14 cellular contexts compared by ENCODE assay signal in genomic region chrX:115362334-115363095, GRCh38.
DNase-seq lines count a peak whose midpoint lies in the region; ATAC-seq, FAIRE-seq and TF ChIP-seq lines count a peak whose summit lies in the region.
"Had no signal": no experiment of that assay in that cellular context is flagged by ENCODE, and none has a peak within 500 bp of the region (broad histone marks: within the 10 kb centered on the region; RNA-seq: fewer than 3 reads in every experiment).

No MANE protein-coding gene starts in this region.

- H3K27ac ChIP-seq in WERI-Rb-1 (no peak overlapping the region), left lung (no peak overlapping the region), stomach (no peak overlapping the region), HepG2 (ENCODE audit: extremely low read length, insufficient read depth, low read length) (no peak overlapping the region)
- H3K27ac ChIP-seq: upper lobe of right lung had no signal

- in situ Hi-C loops in HepG2 (cut with HindIII; ENCODE audit: extremely low pct_ligation_motif_present, low pct_unique_long_range_greater_than_20kb) = no loop called here

- TF ChIP-seq POLR2A in stomach (IDR thresholded peaks at IDR 0.05) (no peak), HepG2 (IDR thresholded peaks at IDR 0.05; ENCODE audit: insufficient read depth in 1 of 2, low read depth in 2 of 2, low read length in 2 of 2) (no peak)

- no peak overlapping the region for H2AFZ ChIP-seq in HepG2 (ENCODE audit: low read length)

- intact Hi-C loops in left lung (cut with DNase I) (no loop called here), stomach (cut with DNase I; ENCODE audit: low total_unique reads) (no loop called here), HepG2 (cut with micrococcal nuclease; ENCODE audit: unreplicated experiment) (no loop called here)

- 70 to 84% (median 78%) methylated on average over 18 of the region's 18 CpGs for WGBS in stomach, 5 donors
- WGBS in HepG2 (ENCODE audit: low lambda C conversion rate) = 89% methylated on average over 9 of the region's 18 CpGs

- H3K36me3 ChIP-seq in WERI-Rb-1 = no peaks in the 10 kb centered on the region
- H3K36me3 ChIP-seq in left lung = no peaks in the 10 kb centered on the region
- H3K36me3 ChIP-seq in stomach = no peaks in the 10 kb centered on the region
- H3K36me3 ChIP-seq in HepG2 (replicated peaks in 1 of 2; ENCODE audit: control insufficient read depth in 1 of 2, insufficient read depth in 2 of 2, low read length in 2 of 2) = no peaks in the 10 kb centered on the region
- H3K36me3 ChIP-seq: upper lobe of right lung had no signal

- H3K4me1 ChIP-seq in left lung = no peaks in the 10 kb centered on the region
- no peaks in the 10 kb centered on the region for H3K4me1 ChIP-seq in stomach
- H3K4me1 ChIP-seq in HepG2 (ENCODE audit: insufficient read depth, low read length) = peaks cover 28% of the 10 kb centered on the region
- H3K4me1 ChIP-seq: upper lobe of right lung had no signal

- no peaks in the 10 kb centered on the region for H4K20me1 ChIP-seq in HepG2 (ENCODE audit: insufficient read depth, low read length)

- H3K4me2 ChIP-seq in HepG2 (ENCODE audit: low read depth, low read length) = no peak overlapping the region

- no peak for TF ChIP-seq RAD21 in HepG2 (CRISPR knock-in tag; IDR thresholded peaks at IDR 0.05)

- no peak overlapping the region for H3K9ac ChIP-seq in HepG2 (ENCODE audit: insufficient read depth, low read depth, low read length)

- CTCF ChIA-PET in HepG2 (lab: Yijun Ruan, JAX; ENCODE audit: low intra/inter-chr PET ratio, low total read pairs) = no interaction called here
- CTCF ChIA-PET in HEK293T (lab: Yijun Ruan, JAX) = interaction anchor here (0.7 kb wide), 2 partner anchors 43 kb away, joined by 3 to 4 read pairs; no protein-coding TSS in a partner anchor

- TF ChIP-seq EP300 in stomach (IDR thresholded peaks at IDR 0.05) (no peak), HepG2 (IDR thresholded peaks at IDR 0.05; ENCODE audit: low read depth in 2 of 2, low read length in 2 of 2) (no peak), HepG2 (CRISPR knock-in tag; IDR thresholded peaks at IDR 0.05; ENCODE audit: borderline replicate concordance) (no peak)

- peak; percentile 34; the same call in 1 of the 2 replicates for TF ChIP-seq CTCF in WERI-Rb-1 (IDR thresholded peaks at IDR 0.05; ENCODE audit: low read depth, low read length)
- no peak for TF ChIP-seq CTCF in left lung (IDR thresholded peaks at IDR 0.05)
- TF ChIP-seq CTCF in stomach (IDR thresholded peaks at IDR 0.05) = no peak
- no peak for TF ChIP-seq CTCF in HepG2 (CRISPR knock-in tag; IDR thresholded peaks at IDR 0.05)

- FAIRE-seq in HepG2 (lab: Jason Lieb, UNC) = no peak
- FAIRE-seq: keratinocyte had no signal

- BruUV-seq in HepG2 (replicated peaks; lab: Mats Ljungman, UMichigan) = no TSS peak

- DNase-seq in COR-L47 (lab: John Stamatoyannopoulos, UW) (peak; percentile 10), HK-2 (ENCODE audit: unreplicated experiment) (peak; percentile 53), WERI-Rb-1 (peak; percentile 16), left lung (no peak), NCI-H128 (lab: John Stamatoyannopoulos, UW; ENCODE audit: unreplicated experiment) (no peak), stomach (no peak), HepG2 (ENCODE audit: low spot score) (no peak), HEK293T (ENCODE audit: extremely low spot score) (no peak)
- DNase-seq: activated B cell treated with CpG ODN at 0.5 μM for 24 hours, Calu3, PC-3, posterior cingulate gyrus, upper lobe of right lung had no signal

- no peak overlapping the region for H3K4me3 ChIP-seq in WERI-Rb-1 (ENCODE audit: low read depth, low read length)
- H3K4me3 ChIP-seq in left lung = no peak overlapping the region
- H3K4me3 ChIP-seq in stomach = no peak overlapping the region
- no peak overlapping the region for H3K4me3 ChIP-seq in HepG2 (replicated peaks in 1 of 3; ENCODE audit: insufficient read depth in 1 of 3, low read depth in 2 of 3, low read length in 3 of 3)
- H3K4me3 ChIP-seq: upper lobe of right lung had no signal

- H3K79me2 ChIP-seq in HepG2 (ENCODE audit: insufficient read depth, low read length) = no peaks in the 10 kb centered on the region

- H3K27me3 ChIP-seq in WERI-Rb-1 (ENCODE audit: insufficient read depth, low read depth, severe bottlenecking) (no peaks in the 10 kb centered on the region), left lung (peaks cover 0 to 3% of the 10 kb centered on the region in 2 donors), stomach (no peaks in the 10 kb centered on the region), HepG2 (ENCODE audit: control insufficient read depth in 1 of 2, insufficient read depth in 2 of 2, low read length in 2 of 2) (no peaks in the 10 kb centered on the region)
- H3K27me3 ChIP-seq: upper lobe of right lung had no signal

- POLR2A ChIA-PET in HepG2 (lab: Yijun Ruan, JAX) = no interaction called here
- POLR2A ChIA-PET in HEK293T (lab: Yijun Ruan, JAX) = no interaction called here

- H3K9me3 ChIP-seq in WERI-Rb-1 (ENCODE audit: severe bottlenecking) = no peaks in the 10 kb centered on the region
- no peaks in the 10 kb centered on the region for H3K9me3 ChIP-seq in left lung
- H3K9me3 ChIP-seq in stomach = no peaks in the 10 kb centered on the region
- no peaks in the 10 kb centered on the region for H3K9me3 ChIP-seq in HepG2 (ENCODE audit: low read length)
- H3K9me3 ChIP-seq: upper lobe of right lung had no signal

- ATAC-seq in left lung (peak; percentile 50), HepG2 (no peak)
- ATAC-seq: PC-3, upper lobe of right lung had no signal

TF ChIP-seq in HepG2, 621 proteins besides CTCF, POLR2A, EP300 and RAD21:
- TF ChIP-seq TFE3 (CRISPR knock-in tag; IDR thresholded peaks at IDR 0.05) = no peak

TF ChIP-seq in HEK293T, 16 proteins besides CTCF, POLR2A, EP300 and RAD21:
- no peak for TF ChIP-seq SP1 (IDR thresholded peaks at IDR 0.05)
- no peak for TF ChIP-seq ELF4 (IDR thresholded peaks at IDR 0.05)
- TF ChIP-seq SUZ12 (IDR thresholded peaks at IDR 0.05) = no peak
- no peak for TF ChIP-seq FOXK2 (IDR thresholded peaks at IDR 0.05)
- no peak for TF ChIP-seq NFRKB (IDR thresholded peaks at IDR 0.05)
- no peak for TF ChIP-seq PKNOX1 (IDR thresholded peaks at IDR 0.05)
- no peak for TF ChIP-seq TARDBP (IDR thresholded peaks at IDR 0.05)
- no peak for TF ChIP-seq L3MBTL2 (conservative IDR thresholded peaks at IDR 0.05)
- TF ChIP-seq BHLHE40 (IDR thresholded peaks at IDR 0.05; ENCODE audit: borderline replicate concordance) = no peak
- TF ChIP-seq CTBP1 (IDR thresholded peaks at IDR 0.05; ENCODE audit: borderline replicate concordance) = no peak
- no peak for TF ChIP-seq LEF1 (IDR thresholded peaks at IDR 0.05; ENCODE audit: borderline replicate concordance)
- TF ChIP-seq ARNT (IDR thresholded peaks at IDR 0.05) = no peak
- no peak for TF ChIP-seq FOXM1 (IDR thresholded peaks at IDR 0.05; ENCODE audit: borderline replicate concordance)

Comparison
In these comparisons a context has a peak if more than half of its experiments do, and no peak if none do; other contexts are left out.
1. DNase-seq: peak in COR-L47 (single experiment), HK-2 (single experiment) and WERI-Rb-1 (single experiment); none in left lung (0 of 2), NCI-H128 (single experiment), stomach (single experiment), HepG2 (single experiment) and HEK293T (single experiment).